In the genomic region with DNA sequence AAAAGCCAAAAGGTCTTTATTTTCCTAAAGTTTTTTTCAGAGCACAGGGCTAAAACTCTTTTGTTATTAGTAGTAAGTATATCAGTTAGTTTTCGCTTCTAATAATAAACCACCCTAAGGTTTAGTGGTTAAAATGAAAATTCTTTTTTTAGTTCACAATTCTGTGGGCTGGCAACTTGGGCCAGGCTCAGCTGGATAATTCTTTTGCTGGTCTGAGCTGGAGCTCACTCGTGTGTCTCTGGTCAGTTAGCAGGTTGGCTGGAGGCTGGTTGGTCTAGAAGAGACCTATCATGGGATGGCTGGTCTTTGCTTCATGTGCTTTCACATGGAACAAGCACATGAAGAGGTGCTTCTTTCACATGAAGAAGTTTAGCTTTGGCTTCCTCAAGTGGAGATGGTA, we compare ENCODE assay signal across 27 cellular contexts.
"Had no signal": no experiment of that assay in that cellular context is flagged by ENCODE, and none has a peak within 500 bp of the region (broad histone marks: within the 10 kb centered on the region; RNA-seq: fewer than 3 reads in every experiment).

No MANE protein-coding gene starts in this region.

- H3K4me3 Mint-ChIP-seq: stimulated activated effector memory CD8-positive, alpha-beta T cell treated with anti-CD3 and anti-CD28 coated beads, Interleukin-12 subunit alpha, Interleukin-12 subunit beta, amount 100 ng/mL, for 72 hours; stimulated activated naive B cell treated with anti-CD40 and anti-IgM and Interleukin-4, amounts not matched to agents 10 μg/mL and 1 μg/mL and 100 μg/mL, for 72 hours; stimulated activated naive CD8-positive, alpha-beta T cell treated with anti-CD3 and anti-CD28 coated beads, Interleukin-15, amount 100 ng/mL, for 72 hours; stimulated activated naive CD8-positive, alpha-beta T cell treated with anti-CD3 and anti-CD28 coated beads, Interleukin-15, Interleukin-2, amounts not matched to agents 100 ng/mL and 50 ng/mL, for 24 hours; type B pancreatic cell had no signal

- ATAC-seq: stimulated activated effector memory CD8-positive, alpha-beta T cell treated with anti-CD3 and anti-CD28 coated beads, Interleukin-12 subunit alpha, Interleukin-12 subunit beta, amount 100 ng/mL, for 72 hours; stimulated activated naive B cell treated with anti-CD40 and anti-IgM and Interleukin-4, amounts not matched to agents 10 μg/mL and 1 μg/mL and 100 μg/mL, for 72 hours; stimulated activated naive CD8-positive, alpha-beta T cell treated with anti-CD3 and anti-CD28 coated beads, Interleukin-15, amount 100 ng/mL, for 72 hours; stimulated activated naive CD8-positive, alpha-beta T cell treated with anti-CD3 and anti-CD28 coated beads, Interleukin-15, Interleukin-2, amounts not matched to agents 100 U/mL and 50 U/mL, for 24 hours; upper lobe of right lung had no signal

- H3K36me3 Mint-ChIP-seq: stimulated activated effector memory CD8-positive, alpha-beta T cell treated with anti-CD3 and anti-CD28 coated beads, Interleukin-12 subunit alpha, Interleukin-12 subunit beta, amount 100 ng/mL, for 72 hours; stimulated activated naive B cell treated with anti-CD40 and anti-IgM and Interleukin-4, amounts not matched to agents 10 μg/mL and 1 μg/mL and 100 μg/mL, for 72 hours; type B pancreatic cell had no signal

- H3K4me1 ChIP-seq: stomach, suprapubic skin, testis, thyroid gland, tibial artery, tibial nerve, transverse colon, upper lobe of left lung, upper lobe of right lung, uterus, vagina had no signal

- H3K9me3 Mint-ChIP-seq: stimulated activated naive B cell treated with anti-CD40 and anti-IgM and Interleukin-4, amounts not matched to agents 10 μg/mL and 1 μg/mL and 100 μg/mL, for 72 hours; stimulated activated naive CD8-positive, alpha-beta T cell treated with anti-CD3 and anti-CD28 coated beads, Interleukin-15, Interleukin-2, amounts not matched to agents 100 ng/mL and 50 ng/mL, for 24 hours; type B pancreatic cell had no signal

- H3K27me3 ChIP-seq: stomach, suprapubic skin, testis, thyroid gland, tibial artery, tibial nerve, transverse colon, upper lobe of left lung, upper lobe of right lung, uterus, vagina had no signal

- H3K27ac Mint-ChIP-seq: stimulated activated effector memory CD8-positive, alpha-beta T cell treated with anti-CD3 and anti-CD28 coated beads, Interleukin-12 subunit alpha, Interleukin-12 subunit beta, amount 100 ng/mL, for 72 hours; stimulated activated naive B cell treated with anti-CD40 and anti-IgM and Interleukin-4, amounts not matched to agents 10 μg/mL and 1 μg/mL and 100 μg/mL, for 72 hours; stimulated activated naive CD8-positive, alpha-beta T cell treated with anti-CD3 and anti-CD28 coated beads, Interleukin-15, amount 100 ng/mL, for 72 hours; stimulated activated naive CD8-positive, alpha-beta T cell treated with anti-CD3 and anti-CD28 coated beads, Interleukin-15, Interleukin-2, amounts not matched to agents 100 ng/mL and 50 ng/mL, for 24 hours; type B pancreatic cell had no signal

- H3K9me3 ChIP-seq: stomach, suprapubic skin, testis, thoracic aorta, thyroid gland, tibial artery, tibial nerve, transverse colon, upper lobe of left lung, upper lobe of right lung, uterus, vagina had no signal

- H3K27me3 Mint-ChIP-seq: stimulated activated naive B cell treated with anti-CD40 and anti-IgM and Interleukin-4, amounts not matched to agents 10 μg/mL and 1 μg/mL and 100 μg/mL, for 72 hours; stimulated activated naive CD8-positive, alpha-beta T cell treated with anti-CD3 and anti-CD28 coated beads, Interleukin-15, amount 100 ng/mL, for 72 hours; stimulated activated naive CD8-positive, alpha-beta T cell treated with anti-CD3 and anti-CD28 coated beads, Interleukin-15, Interleukin-2, amounts not matched to agents 100 ng/mL and 50 ng/mL, for 24 hours; type B pancreatic cell had no signal

- H3K36me3 ChIP-seq: stomach, suprapubic skin, thoracic aorta, thyroid gland, tibial artery, tibial nerve, transverse colon, upper lobe of left lung, upper lobe of right lung, uterus, vagina had no signal

- H3K4me1 Mint-ChIP-seq: stimulated activated effector memory CD8-positive, alpha-beta T cell treated with anti-CD3 and anti-CD28 coated beads, Interleukin-12 subunit alpha, Interleukin-12 subunit beta, amount 100 ng/mL, for 72 hours; stimulated activated naive B cell treated with anti-CD40 and anti-IgM and Interleukin-4, amounts not matched to agents 10 μg/mL and 1 μg/mL and 100 μg/mL, for 72 hours; stimulated activated naive CD8-positive, alpha-beta T cell treated with anti-CD3 and anti-CD28 coated beads, Interleukin-15, amount 100 ng/mL, for 72 hours had no signal

- DNase-seq: stimulated activated CD4-positive, alpha-beta T cell treated with anti-CD3 and anti-CD28 coated beads, Interleukin-2, amount 100 ng/mL, for 48 hours; stimulated activated CD4-positive, alpha-beta T cell treated with anti-CD3 and anti-CD28 coated beads, Interleukin-4, amount 100 ng/mL, for 1 hour; stimulated activated CD4-positive, alpha-beta T cell treated with anti-CD3 and anti-CD28 coated beads, Interleukin-4, amount 100 ng/mL, for 24 hours; stimulated activated CD4-positive, alpha-beta T cell treated with anti-CD3 and anti-CD28 coated beads, Interleukin-4, amount 100 ng/mL, for 4 hours; stimulated activated CD8-positive, alpha-beta memory T cell treated with anti-CD3 and anti-CD28 coated beads, Interleukin-4, amount 100 ng/mL, for 48 hours; stimulated activated naive B cell treated with anti-CD40 and anti-IgM and Interleukin-4, amounts not matched to agents 10 μg/mL and 1 μg/mL and 100 μg/mL, for 72 hours; stimulated activated naive CD4-positive, alpha-beta T cell; stimulated activated naive CD4-positive, alpha-beta T cell treated with Interleukin-2 at 50 U/mL for 16 hours; stimulated activated naive CD8-positive, alpha-beta T cell treated with anti-CD3 and anti-CD28 coated beads, Interleukin-15, amount 100 ng/mL, for 72 hours; stimulated activated naive CD8-positive, alpha-beta T cell treated with anti-CD3 and anti-CD28 coated beads, Interleukin-15, Interleukin-2, amounts not matched to agents 100 U/mL and 50 U/mL, for 24 hours; stomach; substantia nigra; testis; thyroid gland; tibial artery; transverse colon; trophoblast cell; upper lobe of left lung; upper lobe of right lung; uterus had no signal

- H3K4me3 ChIP-seq: stomach, suprapubic skin, testis, thoracic aorta, thyroid gland, tibial artery, tibial nerve, transverse colon, upper lobe of left lung, upper lobe of right lung, uterus, vagina had no signal

- H3K27ac ChIP-seq: stomach, suprapubic skin, testis, thoracic aorta, thyroid gland, tibial artery, tibial nerve, transverse colon, upper lobe of left lung, upper lobe of right lung, uterus, vagina had no signal
